19 cellular contexts compared by ENCODE assay signal in genomic region chr1:115036814-115037535, GRCh38. TPM values are rescaled to one million over a fixed set of nuclear protein-coding genes. Genes with fewer than 3 reads are reported as not detected.
A peak's percentile ranks its signal among the peaks of the same experiment; 100 is the strongest.
DNase-seq lines count a peak whose midpoint lies in the region; ATAC-seq, FAIRE-seq and TF ChIP-seq lines count a peak whose summit lies in the region.
"Had no signal": no experiment of that assay in that cellular context is flagged by ENCODE, and none has a peak within 500 bp of the region (broad histone marks: within the 10 kb centered on the region; RNA-seq: fewer than 3 reads in every experiment).

No MANE protein-coding gene starts in this region.

- H3K27me3 ChIP-seq in cardiac muscle cell (no peaks in the 10 kb centered on the region), pancreas (no peaks in the 10 kb centered on the region)
- H3K27me3 ChIP-seq: BLaER1 had no signal

- H3K36me3 ChIP-seq in cardiac muscle cell (no peaks in the 10 kb centered on the region), pancreas (no peaks in the 10 kb centered on the region)
- H3K36me3 ChIP-seq: BLaER1 had no signal

- no peak for FAIRE-seq in pancreas (lab: Jason Lieb, UNC)
- FAIRE-seq: A204.1, GM12891, GM18507, RCC 7860 had no signal

- DNase-seq in cardiac muscle cell (ENCODE audit: low read depth in 1 of 2, low spot score in 1 of 2) = peak in 1 of 2 donors; percentile 86
- no peak for DNase-seq in cardiac septum (ENCODE audit: low spot score)
- DNase-seq in left ventricle myocardium superior = no peak
- no peak for DNase-seq in pancreas
- DNase-seq in stimulated activated CD4-positive, alpha-beta T cell treated with anti-CD3 and anti-CD28 coated beads, Interleukin-15, amount 100 ng/mL, for 24 hours = no peak
- DNase-seq in SKM-1 treated with dmso at 0.1 percent for 144 hours (lab: John Stamatoyannopoulos, UW; ENCODE audit: unreplicated experiment) = no peak
- DNase-seq: DND-41, GF-D8, HCEC 1CT, NCI-H1436, NCI-H2029 treated with DMSO at 0.1 percent for 48 hours, NCI-H510A treated with DMSO at 0.1 percent for 48 hours, SIG-M5 had no signal

- WGBS in pancreas, 2 donors = 57 to 61% methylated on average over 4 of the region's 4 CpGs

- TF ChIP-seq CTCF in cardiac muscle cell (IDR thresholded peaks at IDR 0.05; ENCODE audit: low read depth, low read length) = no peak
- no peak for TF ChIP-seq CTCF in pancreas (IDR thresholded peaks at IDR 0.05)

- ATAC-seq in left ventricle myocardium superior = peak; percentile 68
- ATAC-seq in pancreas = peak in 3 of 4 donors; percentile 51 to 91 (median 79)
- ATAC-seq in GM19023 (IDR thresholded peaks at IDR 0.05; ENCODE audit: unreplicated experiment) = no peak

- H3K4me3 ChIP-seq in cardiac muscle cell (no peak overlapping the region), pancreas (no peak overlapping the region)
- H3K4me3 ChIP-seq: BLaER1 had no signal

- H3K9me3 ChIP-seq in cardiac muscle cell (ENCODE audit: low read depth) (no peaks in the 10 kb centered on the region), pancreas (no peaks in the 10 kb centered on the region)
- H3K9me3 ChIP-seq: BLaER1 had no signal

- intact Hi-C loops in cardiac septum (cut with DNase I) = no loop called here
- intact Hi-C loops in left ventricle myocardium superior (cut with micrococcal nuclease) = no loop called here
- intact Hi-C loops in pancreas (cut with DNase I) = no loop called here

- H3K4me1 ChIP-seq in cardiac muscle cell (ENCODE audit: low read depth) = peaks cover 38% of the 10 kb centered on the region
- H3K4me1 ChIP-seq in pancreas = peaks cover 0 to 13% (median 5%) of the 10 kb centered on the region in 3 donors
- H3K4me1 ChIP-seq: BLaER1 had no signal

- H3K27ac ChIP-seq in cardiac muscle cell (peak overlapping the region; percentile 99), pancreas (no peak overlapping the region)
- H3K27ac ChIP-seq: BLaER1 had no signal

RNA-seq across cellular contexts. Expression of gene TSHB, which starts 7.3 kb away (rescaled TPM):
- total RNA-seq in cardiac muscle cell = not detected in 2 replicates
- not detected in 2 replicates for polyA plus RNA-seq in cardiac muscle cell
- not detected for total RNA-seq in cardiac septum
- total RNA-seq in left ventricle myocardium superior = not detected
- total RNA-seq in pancreas = not detected
- polyA plus RNA-seq in pancreas = not detected

RNA-seq across cellular contexts. Expression of gene TSPAN2, which starts 52.3 kb away (rescaled TPM):
- total RNA-seq in cardiac muscle cell (26.6 and 45.6 TPM in 2 replicates), cardiac septum (3.3 TPM), left ventricle myocardium superior (6.2 TPM), pancreas (1 to 10 TPM; 1.6 to 7.2 (median 2.6) TPM)
- polyA plus RNA-seq in cardiac muscle cell (87.3 and 88.0 TPM in 2 replicates), pancreas (10 to 100 TPM in 1 of 2 donors, 1 to 10 TPM in 1; 1.7 to 10.2 TPM)
